ENCODE assay signal across 8 cellular contexts in the genomic region with DNA sequence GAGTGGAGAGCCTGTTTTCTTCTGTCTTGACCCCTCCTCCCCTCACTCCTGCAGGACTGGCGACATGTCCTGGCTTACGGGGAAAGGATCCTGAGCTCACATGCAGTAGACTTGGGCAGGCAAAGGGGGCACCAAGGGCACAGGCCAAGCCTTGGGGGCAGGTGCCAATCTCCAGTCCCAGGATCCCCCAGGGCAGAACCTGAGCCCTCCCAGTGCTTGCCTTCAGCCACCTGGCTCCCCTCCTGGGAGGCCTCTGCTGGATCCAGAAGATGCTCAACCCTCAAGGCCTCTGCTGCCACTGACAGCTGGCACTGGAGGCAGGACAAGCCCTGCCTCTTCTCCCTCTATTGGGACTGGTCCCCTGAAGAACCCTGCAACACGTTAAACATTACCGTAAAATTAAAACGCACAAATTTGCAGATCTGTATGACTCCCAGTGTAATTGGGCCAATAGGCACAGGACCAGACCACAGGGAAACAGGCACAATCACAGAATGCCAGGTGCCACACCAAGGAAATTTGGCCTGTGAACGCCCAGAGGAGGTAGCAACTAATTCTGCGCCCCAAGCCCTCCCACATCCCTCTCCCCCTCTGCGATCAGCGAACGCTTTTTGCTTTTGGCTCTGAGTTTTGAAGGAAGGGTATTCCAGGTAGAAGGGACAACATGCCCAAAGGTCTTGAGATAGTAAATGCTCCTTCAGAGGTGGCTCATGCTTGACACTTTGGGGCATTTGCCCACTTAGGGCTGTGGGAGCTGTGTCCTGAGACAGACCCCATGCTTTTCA. TPM values are rescaled to one million over a fixed set of nuclear protein-coding genes. Genes with fewer than 3 reads are reported as not detected.
DNase-seq lines count a peak whose midpoint lies in the region; ATAC-seq and TF ChIP-seq lines count a peak whose summit lies in the region.

No MANE protein-coding gene starts in this region.

- peak overlapping the region; percentile 9 for H2AK5ac ChIP-seq in neuronal stem cell (ENCODE audit: low read depth, low read length)

- peaks cover 5% of the 10 kb centered on the region for H3K79me1 ChIP-seq in neuronal stem cell (ENCODE audit: low read depth, low read length)

- peak overlapping the region; percentile 66 for H3K27ac ChIP-seq in CD8-positive, alpha-beta T cell (ENCODE audit: low read depth, low read length)
- H3K27ac ChIP-seq in OCI-LY1 (ENCODE audit: low read depth, low read length, poor library complexity, severe bottlenecking) (peak overlapping the region; percentile 19), neuronal stem cell (replicated peaks; ENCODE audit: low read length) (peak overlapping the region; percentile 88)

- H3K27me3 ChIP-seq in CD8-positive, alpha-beta T cell (ENCODE audit: insufficient read depth, low read length) = no peaks in the 10 kb centered on the region
- H3K27me3 ChIP-seq in OCI-LY1 (ENCODE audit: insufficient read depth, low read length) (no peaks in the 10 kb centered on the region; the same call in 1 of the 2 replicates), endocrine pancreas (ENCODE audit: control insufficient read depth, insufficient read depth, low read length) (no peaks in the 10 kb centered on the region), neuronal stem cell (ENCODE audit: control insufficient read depth in 3 of 3, insufficient read depth in 3 of 3, low read depth in 1 of 3, low read length in 3 of 3) (no peaks in the 10 kb centered on the region)

- H3K4ac ChIP-seq in neuronal stem cell (ENCODE audit: low read length) = no peak overlapping the region

- no peak for TF ChIP-seq CTCF in CD8-positive, alpha-beta T cell (IDR thresholded peaks at IDR 0.05)
- no peak for TF ChIP-seq CTCF in OCI-LY1 (IDR thresholded peaks at IDR 0.05; ENCODE audit: low read length)
- TF ChIP-seq CTCF in GM13977 (IDR thresholded peaks at IDR 0.05; ENCODE audit: extremely low read depth, insufficient read depth, missing control alignments) = no peak

- no peak overlapping the region for H2BK12ac ChIP-seq in neuronal stem cell (ENCODE audit: low read length)

- H2AFZ ChIP-seq in OCI-LY1 (ENCODE audit: low read length) (no peak overlapping the region), neuronal stem cell (ENCODE audit: low read length) (peak overlapping the region; percentile 99)

- no peaks in the 10 kb centered on the region for H3K79me2 ChIP-seq in OCI-LY1 (ENCODE audit: insufficient read depth, low read length)

- DNase-seq in CD8-positive, alpha-beta T cell = no peak
- no peak for DNase-seq in neuronal stem cell (ENCODE audit: low spot score)
- no peak for DNase-seq in Ammon's horn (ENCODE audit: low spot score)
- no peak for DNase-seq in GM13977 (ENCODE audit: low spot score)

- peak overlapping the region; percentile 89 for H3K9ac ChIP-seq in OCI-LY1 (ENCODE audit: low read length)
- peak overlapping the region; percentile 92 for H3K9ac ChIP-seq in endocrine pancreas (ENCODE audit: control insufficient read depth, insufficient read depth, low read length)
- H3K9ac ChIP-seq in neuronal stem cell (ENCODE audit: low read depth, low read length, poor library complexity) = peak overlapping the region; percentile 98

- peak overlapping the region; percentile 90 for H3K27ac Mint-ChIP-seq in CD8-positive, alpha-beta T cell

- peak overlapping the region; percentile 93 for H3K4me3 Mint-ChIP-seq in CD8-positive, alpha-beta T cell

- no peaks in the 10 kb centered on the region for H4K20me1 ChIP-seq in OCI-LY1 (ENCODE audit: insufficient read depth, low read length)

- no peak overlapping the region for H4K8ac ChIP-seq in neuronal stem cell (ENCODE audit: low read depth, low read length)

- peak overlapping the region; percentile 45 for H3K18ac ChIP-seq in neuronal stem cell (ENCODE audit: low read length)

- in situ Hi-C loops in GM13977 (cut with MboI; ENCODE audit: low pct_unique_long_range_greater_than_20kb, low sequenced_read_pairs, unreplicated experiment) = no loop called here

- peak overlapping the region; percentile 100 for H3K23ac ChIP-seq in neuronal stem cell (ENCODE audit: low read depth, low read length, poor library complexity)

- intact Hi-C loops in CD8-positive, alpha-beta T cell (cut with DNase I, micrococcal nuclease) = loop anchor here in 1 of 2 experiments (2.0 kb wide), 1 partner anchor 64 kb away; a partner anchor contains a TSS

- no peak overlapping the region for H3K14ac ChIP-seq in neuronal stem cell (ENCODE audit: low read length)

- no peaks in the 10 kb centered on the region for H3K9me2 ChIP-seq in OCI-LY1 (ENCODE audit: low read depth, low read length)

- H3K4me3 ChIP-seq in CD8-positive, alpha-beta T cell (ENCODE audit: low read depth, low read length) = peak overlapping the region; percentile 58
- H3K4me3 ChIP-seq in OCI-LY1 (ENCODE audit: low read depth, low read length, poor library complexity, severe bottlenecking) (peak overlapping the region; percentile 86), endocrine pancreas (ENCODE audit: control insufficient read depth, insufficient read depth, low read length) (no peak overlapping the region), neuronal stem cell (ENCODE audit: low read length in 2 of 2) (peak overlapping the region; percentile 92 to 98)

- H3K9me3 ChIP-seq in CD8-positive, alpha-beta T cell (ENCODE audit: low read length) = no peaks in the 10 kb centered on the region
- peaks cover 9% of the 10 kb centered on the region for H3K9me3 ChIP-seq in OCI-LY1 (ENCODE audit: low read length)
- H3K9me3 ChIP-seq in endocrine pancreas (ENCODE audit: control insufficient read depth, low read length) = no peaks in the 10 kb centered on the region
- H3K9me3 ChIP-seq in neuronal stem cell (replicated peaks in 1 of 2; ENCODE audit: control insufficient read depth in 2 of 2, insufficient read depth in 1 of 2, low read depth in 1 of 2, low read length in 2 of 2) = peaks cover 7 to 9% of the 10 kb centered on the region in 2 donors

- peaks cover 31% of the 10 kb centered on the region for H3K4me1 ChIP-seq in CD8-positive, alpha-beta T cell (ENCODE audit: insufficient read depth, low read length)
- peaks cover 20% of the 10 kb centered on the region for H3K4me1 ChIP-seq in OCI-LY1 (ENCODE audit: insufficient read depth, low read length, severe bottlenecking)
- H3K4me1 ChIP-seq in endocrine pancreas (ENCODE audit: control insufficient read depth, insufficient read depth, low read length) = no peaks in the 10 kb centered on the region
- peaks cover 13 to 20% of the 10 kb centered on the region in 2 donors for H3K4me1 ChIP-seq in neuronal stem cell (ENCODE audit: control insufficient read depth in 2 of 2, insufficient read depth in 1 of 2, low read depth in 1 of 2, low read length in 2 of 2)

- POLR2A ChIA-PET in CD8-positive, alpha-beta T cell (lab: Charles Lee) = interaction anchor here (0.9 to 2.5 kb wide), 3 partner anchors 18 to 170 kb away, joined by 3 to 18 read pairs (median 8); a partner anchor contains a TSS

- H3K9me3 Mint-ChIP-seq in CD8-positive, alpha-beta T cell = no peaks in the 10 kb centered on the region

- WGBS in neuronal stem cell (ENCODE audit: extremely low coverage in 2 of 2, insufficient read length in 2 of 2, insufficient replicate concordance in 1 of 2), 2 donors = no CpG with 5 or more reads among the region's 10 CpGs

- no peaks in the 10 kb centered on the region for H3F3A ChIP-seq in OCI-LY1 (ENCODE audit: insufficient read depth, low read length)

- peaks cover 19% of the 10 kb centered on the region for H3K36me3 Mint-ChIP-seq in CD8-positive, alpha-beta T cell

- no peaks in the 10 kb centered on the region for H3K27me3 Mint-ChIP-seq in CD8-positive, alpha-beta T cell (ENCODE audit: low read depth)

- peaks cover 43% of the 10 kb centered on the region for H3K4me1 Mint-ChIP-seq in CD8-positive, alpha-beta T cell (ENCODE audit: low read depth)

- H3K36me3 ChIP-seq in CD8-positive, alpha-beta T cell (ENCODE audit: insufficient read depth, low read length) = peaks cover 5% of the 10 kb centered on the region
- H3K36me3 ChIP-seq in OCI-LY1 (ENCODE audit: insufficient read depth, low read length) = peaks cover 5% of the 10 kb centered on the region; the same call in 1 of the 2 replicates
- H3K36me3 ChIP-seq in endocrine pancreas (ENCODE audit: control insufficient read depth, insufficient read depth, low read length) = no peaks in the 10 kb centered on the region
- peaks cover 5 to 19% of the 10 kb centered on the region in 2 donors for H3K36me3 ChIP-seq in neuronal stem cell (replicated peaks in 1 of 2; ENCODE audit: control insufficient read depth in 2 of 2, insufficient read depth in 2 of 2, low read length in 2 of 2)

- no peak overlapping the region for H2BK5ac ChIP-seq in neuronal stem cell (ENCODE audit: low read length)

- no peak for ATAC-seq in CD8-positive, alpha-beta T cell
- no peak for ATAC-seq in HG02973 (IDR thresholded peaks at IDR 0.05; ENCODE audit: unreplicated experiment)
- no peak for ATAC-seq in activated CD4-positive, CD25-positive, alpha-beta regulatory T cell treated with anti-CD3 and anti-CD28 coated beads, Interleukin-2, amount 50 U/mL, for 24 hours

- peak overlapping the region; percentile 98 for H3K4me2 ChIP-seq in OCI-LY1 (ENCODE audit: low read length)
- peak overlapping the region; percentile 68 for H3K4me2 ChIP-seq in neuronal stem cell (ENCODE audit: insufficient read depth, low read length, poor library complexity, severe bottlenecking)

- no peak overlapping the region for H2BK120ac ChIP-seq in neuronal stem cell (ENCODE audit: low read depth, low read length)

- H4K91ac ChIP-seq in neuronal stem cell (ENCODE audit: low read depth, low read length, poor library complexity) = peak overlapping the region; percentile 2

- H2BK15ac ChIP-seq in neuronal stem cell (ENCODE audit: low read length) = no peak overlapping the region

- CTCF ChIA-PET in CD8-positive, alpha-beta T cell (lab: Charles Lee) = interaction anchor here (0.8 to 1.6 kb wide), 3 partner anchors 11 to 95 kb away, joined by 4 to 5 read pairs (median 4); no protein-coding TSS in a partner anchor

RNA-seq across cellular contexts. Expression of a gene that starts 1.0 kb away (rescaled TPM):
- total RNA-seq in CD8-positive, alpha-beta T cell = 10 to 100 TPM; 42.8 to 44.8 TPM
- polyA plus RNA-seq in neuronal stem cell (2013, experiment 1 of 2) = 16.5 TPM
- 16.1 TPM for polyA plus RNA-seq in neuronal stem cell (2013, experiment 2 of 2)

RNA-seq across cellular contexts. Expression of a gene that starts 14.1 kb away (rescaled TPM):
- total RNA-seq in CD8-positive, alpha-beta T cell = under 1 TPM in 1 of 2 experiments, not detected in 1; 0.39 TPM
- polyA plus RNA-seq in neuronal stem cell (2013, experiment 1 of 2) = 3.9 TPM
- polyA plus RNA-seq in neuronal stem cell (2013, experiment 2 of 2) = 4.0 TPM

RNA-seq across cellular contexts. Expression of a gene that starts 20.8 kb away (rescaled TPM):
- total RNA-seq in CD8-positive, alpha-beta T cell = 10 to 100 TPM; 71.2 to 73.6 TPM
- 26.5 TPM for polyA plus RNA-seq in neuronal stem cell (2013, experiment 1 of 2)
- 28.4 TPM for polyA plus RNA-seq in neuronal stem cell (2013, experiment 2 of 2)

RNA-seq across cellular contexts. Expression of a gene that starts 33.8 kb away (rescaled TPM):
- under 1 TPM; 0.30 to 0.36 TPM for total RNA-seq in CD8-positive, alpha-beta T cell
- 0.43 TPM for polyA plus RNA-seq in neuronal stem cell (2013, experiment 1 of 2)
- 0.53 TPM for polyA plus RNA-seq in neuronal stem cell (2013, experiment 2 of 2)

RNA-seq across cellular contexts. Expression of a gene that starts 51.2 kb away (rescaled TPM):
- total RNA-seq in CD8-positive, alpha-beta T cell = not detected
- 0.18 TPM for polyA plus RNA-seq in neuronal stem cell (2013, experiment 1 of 2)
- polyA plus RNA-seq in neuronal stem cell (2013, experiment 2 of 2) = 0.24 TPM

Comparison
In these comparisons a context has a peak if more than half of its experiments do, and no peak if none do; other contexts are left out.
1. H3K27ac ChIP-seq: peak in every context shown above with its lines; median percentile 88 in neuronal stem cell; 66 in CD8-positive, alpha-beta T cell; 19 in OCI-LY1.